Comparison of ENCODE assay signal across 10 cellular contexts in the genomic region with DNA sequence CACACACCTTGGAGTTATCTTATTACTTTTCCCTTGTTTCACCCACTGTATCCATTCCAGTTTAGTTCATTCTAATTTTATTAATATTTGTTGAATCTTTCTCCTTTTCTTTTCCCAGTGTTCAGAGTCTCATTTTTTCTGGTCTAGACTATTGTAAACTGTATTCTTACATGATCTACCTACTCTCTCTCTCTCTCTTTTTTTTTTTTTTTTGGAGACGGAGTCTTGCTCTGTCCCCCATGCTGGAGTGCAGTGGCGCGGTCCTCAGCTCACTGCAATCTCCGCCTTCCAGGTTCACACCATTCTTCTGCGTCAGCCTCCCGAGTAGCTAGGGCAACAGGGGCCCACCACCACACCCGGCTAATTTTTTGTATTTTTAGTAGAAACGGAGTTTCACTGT. TPM values are rescaled to one million over a fixed set of nuclear protein-coding genes. Genes with fewer than 3 reads are reported as not detected.
DNase-seq lines count a peak whose midpoint lies in the region; ATAC-seq and TF ChIP-seq lines count a peak whose summit lies in the region.
"Had no signal": no experiment of that assay in that cellular context is flagged by ENCODE, and none has a peak within 500 bp of the region (broad histone marks: within the 10 kb centered on the region; RNA-seq: fewer than 3 reads in every experiment).

No MANE protein-coding gene starts in this region.

- ATAC-seq in HG02852 (IDR thresholded peaks at IDR 0.05; ENCODE audit: unreplicated experiment) (no peak), GM18519 (IDR thresholded peaks at IDR 0.05; ENCODE audit: low FRiP score, unreplicated experiment) (no peak)
- ATAC-seq: activated CD4-positive, alpha-beta T cell treated with anti-CD3 and anti-CD28 coated beads for 36 hours had no signal

- H3K4me1 Mint-ChIP-seq in CD8-positive, alpha-beta memory T cell = peaks cover 57 to 73% (median 68%) of the 10 kb centered on the region in 3 donors
- peaks cover 46% of the 10 kb centered on the region for H3K4me1 Mint-ChIP-seq in dendritic cell treated with granulocyte-macrophage colony-stimulating factor and Interleukin-4, amounts not matched to agents 40 ng/mL and 50 ng/mL, for 4 days (ENCODE audit: low read depth)

- H3K9me3 ChIP-seq in CD8-positive, alpha-beta memory T cell (ENCODE audit: low read length) = no peaks in the 10 kb centered on the region
- H3K9me3 ChIP-seq in OCI-LY3 (ENCODE audit: insufficient read depth, low read length) (no peaks in the 10 kb centered on the region), neuron (ENCODE audit: low read length) (no peaks in the 10 kb centered on the region)

- peak overlapping the region; percentile 82 for H3K4me2 ChIP-seq in OCI-LY3 (ENCODE audit: low read length)

- H3K4me3 ChIP-seq in CD8-positive, alpha-beta memory T cell (ENCODE audit: low read length) = no peak overlapping the region
- H3K4me3 ChIP-seq in OCI-LY3 (ENCODE audit: low read length) (peak overlapping the region; percentile 82), neuron (ENCODE audit: low read length) (peak overlapping the region; percentile 84)

- DNase-seq in CD8-positive, alpha-beta memory T cell = no peak
- no peak for DNase-seq in NCI-H446 treated with DMSO at 0.1 percent for 48 hours (lab: John Stamatoyannopoulos, UW)
- DNase-seq in stimulated activated CD4-positive, alpha-beta T cell treated with anti-CD3 and anti-CD28 coated beads, Interleukin-4, amount 100 ng/mL, for 24 hours = no peak
- DNase-seq: activated CD4-positive, alpha-beta T cell treated with anti-CD3 and anti-CD28 coated beads for 36 hours; NCI-H2029 had no signal

- peaks cover 5% of the 10 kb centered on the region for H3K36me3 ChIP-seq in CD8-positive, alpha-beta memory T cell (ENCODE audit: insufficient read depth, low read length)
- peaks cover 3% of the 10 kb centered on the region for H3K36me3 ChIP-seq in OCI-LY3 (replicated peaks; ENCODE audit: low read depth, low read length)
- H3K36me3 ChIP-seq in neuron (ENCODE audit: insufficient read depth, low read length) = peaks cover 18% of the 10 kb centered on the region

- TF ChIP-seq CTCF in OCI-LY3 (IDR thresholded peaks at IDR 0.05; ENCODE audit: low read depth, low read length) = no peak

- no peak overlapping the region for H3K27ac ChIP-seq in CD8-positive, alpha-beta memory T cell (ENCODE audit: low read depth, low read length)
- no peak overlapping the region for H3K27ac ChIP-seq in OCI-LY3 (ENCODE audit: low read length)

- H3K79me2 ChIP-seq in OCI-LY3 (ENCODE audit: low read length) = peaks cover 19% of the 10 kb centered on the region

- no peak overlapping the region for H3K9ac ChIP-seq in OCI-LY3 (ENCODE audit: low read length)

- POLR2A ChIA-PET in CD8-positive, alpha-beta memory T cell (lab: Charles Lee) = interaction anchor here (0.7 to 1.0 kb wide), 2 partner anchors 54 to 294 kb away, joined by 3 to 4 read pairs; partner anchors contain the start of gene DDIAS

- no peaks in the 10 kb centered on the region for H3K27me3 ChIP-seq in CD8-positive, alpha-beta memory T cell (ENCODE audit: insufficient read depth, low read length, poor library complexity, severe bottlenecking)
- H3K27me3 ChIP-seq in OCI-LY3 (ENCODE audit: low read depth, low read length) (no peaks in the 10 kb centered on the region), neuron (ENCODE audit: insufficient read depth, low read length) (no peaks in the 10 kb centered on the region)

- intact Hi-C loops in dendritic cell treated with granulocyte-macrophage colony-stimulating factor and Interleukin-4, amounts not matched to agents 40 ng/mL and 50 ng/mL, for 4 days (cut with micrococcal nuclease) = loop anchor here (2.0 to 10.0 kb wide), 3 partner anchors 89 to 295 kb away; partner anchors contain the start of genes DDIAS, PRCP and RAB30

- H3K36me3 Mint-ChIP-seq in CD8-positive, alpha-beta memory T cell = peaks cover 4 to 50% (median 17%) of the 10 kb centered on the region in 3 donors
- H3K36me3 Mint-ChIP-seq in dendritic cell treated with granulocyte-macrophage colony-stimulating factor and Interleukin-4, amounts not matched to agents 40 ng/mL and 50 ng/mL, for 4 days (ENCODE audit: low read depth) = peaks cover 51% of the 10 kb centered on the region

- H3K27ac Mint-ChIP-seq in CD8-positive, alpha-beta memory T cell = peak overlapping the region; percentile 79 to 100 (median 100)
- peak overlapping the region; percentile 95 for H3K27ac Mint-ChIP-seq in dendritic cell treated with granulocyte-macrophage colony-stimulating factor and Interleukin-4, amounts not matched to agents 40 ng/mL and 50 ng/mL, for 4 days

- CTCF ChIA-PET in CD8-positive, alpha-beta memory T cell (lab: Charles Lee) = interaction anchor here (1.2 kb wide), 1 partner anchor 54 kb away, joined by 3 read pairs; no protein-coding TSS in a partner anchor

- peak overlapping the region; percentile 32 to 100 (median 99) for H3K4me3 Mint-ChIP-seq in CD8-positive, alpha-beta memory T cell
- H3K4me3 Mint-ChIP-seq in dendritic cell treated with granulocyte-macrophage colony-stimulating factor and Interleukin-4, amounts not matched to agents 40 ng/mL and 50 ng/mL, for 4 days = no peak overlapping the region

- peaks cover 34% of the 10 kb centered on the region for H3K4me1 ChIP-seq in CD8-positive, alpha-beta memory T cell (ENCODE audit: insufficient read depth, low read length)
- peaks cover 15% of the 10 kb centered on the region for H3K4me1 ChIP-seq in OCI-LY3 (ENCODE audit: low read length)
- peaks cover 19% of the 10 kb centered on the region for H3K4me1 ChIP-seq in neuron (ENCODE audit: insufficient read depth, low read length)

- no peaks in the 10 kb centered on the region for H3K9me3 Mint-ChIP-seq in CD8-positive, alpha-beta memory T cell
- no peaks in the 10 kb centered on the region for H3K9me3 Mint-ChIP-seq in dendritic cell treated with granulocyte-macrophage colony-stimulating factor and Interleukin-4, amounts not matched to agents 40 ng/mL and 50 ng/mL, for 4 days

- H3K27me3 Mint-ChIP-seq in CD8-positive, alpha-beta memory T cell = peaks cover 0 to 3% of the 10 kb centered on the region in 2 donors
- H3K27me3 Mint-ChIP-seq in dendritic cell treated with granulocyte-macrophage colony-stimulating factor and Interleukin-4, amounts not matched to agents 40 ng/mL and 50 ng/mL, for 4 days = no peaks in the 10 kb centered on the region
- H3K27me3 Mint-ChIP-seq: activated CD4-positive, alpha-beta T cell treated with anti-CD3 and anti-CD28 coated beads for 36 hours had no signal

- no peaks in the 10 kb centered on the region for H4K20me1 ChIP-seq in OCI-LY3 (ENCODE audit: insufficient read depth, low read length)

- no peak overlapping the region for H2AFZ ChIP-seq in OCI-LY3 (ENCODE audit: low read depth, low read length)
- H2AFZ ChIP-seq in neuron (ENCODE audit: low read depth, low read length) = no peak overlapping the region

RNA-seq across cellular contexts. Expression of gene ANKRD42, which starts 2.1 kb away (rescaled TPM):
- 10 to 100 TPM in 1 of 2 experiments, 1 to 10 TPM in 1; 9.7 to 10.3 TPM for total RNA-seq in CD8-positive, alpha-beta memory T cell
- polyA plus RNA-seq in CD8-positive, alpha-beta memory T cell = 6.0 TPM

RNA-seq across cellular contexts. Expression of gene PCF11, which starts 38.7 kb away (rescaled TPM):
- 10 to 100 TPM; 58.8 to 63.7 TPM for total RNA-seq in CD8-positive, alpha-beta memory T cell
- 34.2 TPM for polyA plus RNA-seq in CD8-positive, alpha-beta memory T cell
